Comparison of ENCODE assay signal across 21 cellular contexts in the genomic region with DNA sequence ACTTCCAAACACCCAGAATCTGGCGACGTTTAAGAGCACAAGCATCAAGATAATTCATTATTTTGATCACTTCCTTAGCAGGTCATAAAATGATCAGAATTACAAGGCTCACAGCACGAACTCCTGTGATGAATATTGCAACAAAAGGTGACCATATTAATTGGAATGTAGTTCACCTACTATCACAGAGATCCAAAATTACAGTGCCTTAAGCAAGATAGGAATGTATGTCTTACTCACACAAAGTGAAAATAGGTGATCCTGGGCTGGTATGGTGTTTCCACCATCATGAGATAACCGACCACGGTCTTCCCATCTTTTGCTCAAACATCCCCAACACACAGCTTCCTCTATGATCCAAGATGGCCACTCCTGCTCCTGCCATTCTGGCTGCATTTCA.
DNase-seq lines count a peak whose midpoint lies in the region; ATAC-seq and TF ChIP-seq lines count a peak whose summit lies in the region.
"Had no signal": no experiment of that assay in that cellular context is flagged by ENCODE, and none has a peak within 500 bp of the region (broad histone marks: within the 10 kb centered on the region; RNA-seq: fewer than 3 reads in every experiment).

No MANE protein-coding gene starts in this region.

- H3K9me3 ChIP-seq in CD4-positive, CD25-positive, alpha-beta regulatory T cell (ENCODE audit: control insufficient read depth in 2 of 2, low read length in 2 of 2), result no peaks in the 10 kb centered on the region

- H3K36me3 ChIP-seq in CD4-positive, CD25-positive, alpha-beta regulatory T cell (ENCODE audit: control insufficient read depth, insufficient read depth, low read length), result no peaks in the 10 kb centered on the region
- H3K36me3 ChIP-seq: SJCRH30 had no signal

- H3K27me3 ChIP-seq in CD4-positive, CD25-positive, alpha-beta regulatory T cell (ENCODE audit: control insufficient read depth, insufficient read depth, low read length), result no peaks in the 10 kb centered on the region
- H3K27me3 ChIP-seq: SJCRH30 had no signal

- POLR2A ChIA-PET in RWPE1 (lab: Yijun Ruan, JAX; ENCODE audit: low non-redundant PET), result no interaction called here

- H3K4me3 Mint-ChIP-seq in CD4-positive, CD25-positive, alpha-beta regulatory T cell, result no peak overlapping the region
- H3K4me3 Mint-ChIP-seq in naive B cell, result peak overlapping the region in 1 of 8 donors; percentile 25
- H3K4me3 Mint-ChIP-seq: CD14-positive monocyte had no signal

- peaks cover 0 to 4% (median 0%) of the 10 kb centered on the region in 7 donors for H3K9me3 Mint-ChIP-seq in CD4-positive, CD25-positive, alpha-beta regulatory T cell
- peaks cover 0 to 3% (median 0%) of the 10 kb centered on the region in 7 donors for H3K9me3 Mint-ChIP-seq in naive B cell

- peak overlapping the region; percentile 26 to 38 (median 32) for H3K27ac Mint-ChIP-seq in CD4-positive, CD25-positive, alpha-beta regulatory T cell
- H3K27ac Mint-ChIP-seq in naive B cell, result peak overlapping the region in 4 of 6 donors; percentile 3 to 65 (median 26)

- no peak overlapping the region for H3K27ac ChIP-seq in CD4-positive, CD25-positive, alpha-beta regulatory T cell (ENCODE audit: insufficient read depth, low read length, poor library complexity, severe bottlenecking)
- H3K27ac ChIP-seq in RWPE1, result no peak overlapping the region
- H3K27ac ChIP-seq: HL-60, SJCRH30 had no signal

- no peaks in the 10 kb centered on the region for H3K27me3 Mint-ChIP-seq in CD4-positive, CD25-positive, alpha-beta regulatory T cell
- no peaks in the 10 kb centered on the region for H3K27me3 Mint-ChIP-seq in naive B cell

- H3K4me3 ChIP-seq in CD4-positive, CD25-positive, alpha-beta regulatory T cell (ENCODE audit: low read depth, low read length), result no peak overlapping the region
- no peak overlapping the region for H3K4me3 ChIP-seq in epithelial cell of esophagus (ENCODE audit: low read length)
- H3K4me3 ChIP-seq: SJCRH30 had no signal

- CTCF ChIA-PET in RWPE1 (lab: Yijun Ruan, JAX), result interaction anchor here (0.6 kb wide), 1 partner anchor 210 kb away, joined by 3 read pairs; no protein-coding TSS in a partner anchor

- TF ChIP-seq CTCF in RWPE1 (conservative IDR thresholded peaks at IDR 0.05; ENCODE audit: low read depth) (no peak), epithelial cell of esophagus (IDR thresholded peaks at IDR 0.05; ENCODE audit: insufficient read depth, low read depth, low read length, missing control alignments) (no peak)

- peaks cover 23% of the 10 kb centered on the region for H3K36me3 Mint-ChIP-seq in CD4-positive, CD25-positive, alpha-beta regulatory T cell
- H3K36me3 Mint-ChIP-seq in naive B cell, result peaks cover 0 to 11% of the 10 kb centered on the region in 2 donors

- ATAC-seq in CD4-positive, CD25-positive, alpha-beta regulatory T cell (ENCODE audit: low read depth in 2 of 2), result no peak
- no peak for ATAC-seq in naive B cell (ENCODE audit: low read depth in 2 of 2)
- ATAC-seq: Panc1, SK-N-SH treated with all-trans-retinoic acid at 6 μM for 48 hours had no signal

- H3K4me1 Mint-ChIP-seq in CD4-positive, CD25-positive, alpha-beta regulatory T cell, result peaks cover 3 to 13% (median 9%) of the 10 kb centered on the region in 4 donors
- H3K4me1 Mint-ChIP-seq in naive B cell, result peaks cover 23 to 38% (median 26%) of the 10 kb centered on the region in 3 donors
- H3K4me1 Mint-ChIP-seq: CD14-positive monocyte had no signal

- no peaks in the 10 kb centered on the region for H3K4me1 ChIP-seq in CD4-positive, CD25-positive, alpha-beta regulatory T cell (ENCODE audit: control insufficient read depth, insufficient read depth, low read length, poor library complexity, severe bottlenecking)
- H3K4me1 ChIP-seq: SJCRH30 had no signal

- no peak for DNase-seq in CD4-positive, CD25-positive, alpha-beta regulatory T cell
- peak; percentile 51 for DNase-seq in RWPE1 (ENCODE audit: low spot score)
- peak; percentile 79 for DNase-seq in epithelial cell of esophagus (ENCODE audit: low read depth)
- no peak for DNase-seq in naive B cell
- no peak for DNase-seq in activated CD8-positive, alpha-beta memory T cell treated with anti-CD3 and anti-CD28 coated beads for 24 hours
- no peak for DNase-seq in NCI-H1048 (lab: John Stamatoyannopoulos, UW)
- DNase-seq in NCI-H446 (lab: John Stamatoyannopoulos, UW), result no peak
- DNase-seq in central memory CD4-positive, alpha-beta T cell, result no peak
- DNase-seq: AML-193, Calu3, DMS79 treated with DMSO at 0.1 percent for 48 hours, GF-D8, Kasumi-1, MV-4-11, NCI-H2029, NCI-H526, SJCRH30 had no signal

Comparison
In these comparisons a context has a peak if more than half of its experiments do, and no peak if none do; other contexts are left out.
1. DNase-seq: peak in RWPE1 (single experiment) and epithelial cell of esophagus (single experiment); none in CD4-positive, CD25-positive, alpha-beta regulatory T cell (0 of 3), naive B cell (single experiment), activated CD8-positive, alpha-beta memory T cell treated with anti-CD3 and anti-CD28 coated beads for 24 hours (single experiment), NCI-H1048 (single experiment), NCI-H446 (0 of 2) and central memory CD4-positive, alpha-beta T cell (single experiment).